Comparison of ENCODE assay signal across 9 cellular contexts in genomic region chr9:127121628-127122175, GRCh38. TPM values are rescaled to one million over a fixed set of nuclear protein-coding genes. Genes with fewer than 3 reads are reported as not detected.
DNase-seq lines count a peak whose midpoint lies in the region; ATAC-seq, FAIRE-seq and TF ChIP-seq lines count a peak whose summit lies in the region.
"Had no signal": no experiment of that assay in that cellular context is flagged by ENCODE, and none has a peak within 500 bp of the region (broad histone marks: within the 10 kb centered on the region; RNA-seq: fewer than 3 reads in every experiment).

No MANE protein-coding gene starts in this region.

- TF ChIP-seq CTCF in HFF-Myc (IDR thresholded peaks at IDR 0.05; ENCODE audit: low read depth, low read length, missing control alignments), result no peak
- TF ChIP-seq CTCF in chondrocyte (IDR thresholded peaks at IDR 0.05), result no peak
- no peak for TF ChIP-seq CTCF in kidney epithelial cell (IDR thresholded peaks at IDR 0.05; ENCODE audit: insufficient read depth, low read length, poor library complexity, severe bottlenecking)

- no peaks in the 10 kb centered on the region for H3K36me3 ChIP-seq in kidney epithelial cell (ENCODE audit: control insufficient read depth, insufficient read depth, low read length)
- H3K36me3 ChIP-seq in stomach smooth muscle (ENCODE audit: control insufficient read depth in 2 of 2, insufficient read depth in 2 of 2, low read length in 2 of 2), result peaks cover 6 to 8% of the 10 kb centered on the region in 2 donors
- H3K36me3 ChIP-seq in CD8-positive, alpha-beta memory T cell (ENCODE audit: insufficient read depth, low read length), result no peaks in the 10 kb centered on the region
- peaks cover 0 to 2% of the 10 kb centered on the region in 2 donors for H3K36me3 ChIP-seq in small intestine (ENCODE audit: control insufficient read depth in 2 of 2, insufficient read depth in 2 of 2, low read length in 2 of 2)

- CTCF ChIA-PET in CD8-positive, alpha-beta memory T cell (lab: Charles Lee), result no interaction called here

- H3K9ac ChIP-seq in stomach smooth muscle (ENCODE audit: low read length in 2 of 2), result peak overlapping the region; percentile 92 to 93

- ATAC-seq in GM21786 (IDR thresholded peaks at IDR 0.05; ENCODE audit: unreplicated experiment), result no peak

- H3K4me1 Mint-ChIP-seq in chondrocyte (ENCODE audit: low read depth), result peaks cover 43% of the 10 kb centered on the region
- H3K4me1 Mint-ChIP-seq in CD8-positive, alpha-beta memory T cell, result peaks cover 6 to 20% (median 6%) of the 10 kb centered on the region in 3 donors

- peak overlapping the region; percentile 74 for H3K4me3 ChIP-seq in HFF-Myc (replicated peaks; ENCODE audit: low read depth, low read length)
- peak overlapping the region; percentile 51 for H3K4me3 ChIP-seq in kidney epithelial cell (ENCODE audit: low read depth, low read length)
- H3K4me3 ChIP-seq in stomach smooth muscle (ENCODE audit: low read length in 2 of 2), result peak overlapping the region; percentile 76 to 93
- no peak overlapping the region for H3K4me3 ChIP-seq in CD8-positive, alpha-beta memory T cell (ENCODE audit: low read length)
- peak overlapping the region in 1 of 2 donors; percentile 6 for H3K4me3 ChIP-seq in small intestine (ENCODE audit: low read depth in 1 of 2, low read length in 2 of 2)

- FAIRE-seq in small intestine (lab: Jason Lieb, UNC), result no peak

- no peaks in the 10 kb centered on the region for H3K9me3 Mint-ChIP-seq in chondrocyte (ENCODE audit: low read depth)
- no peaks in the 10 kb centered on the region for H3K9me3 Mint-ChIP-seq in CD8-positive, alpha-beta memory T cell

- H3K27ac ChIP-seq in stomach smooth muscle (ENCODE audit: low read length) (peak overlapping the region; percentile 97), small intestine (ENCODE audit: low read depth in 1 of 2, low read length in 1 of 2) (peak overlapping the region in 1 of 2 donors; percentile 85)
- no peak overlapping the region for H3K27ac ChIP-seq in CD8-positive, alpha-beta memory T cell (ENCODE audit: low read depth, low read length)
- H3K27ac ChIP-seq: epithelial cell of prostate had no signal

- H3K9me3 ChIP-seq in stomach smooth muscle (ENCODE audit: control insufficient read depth in 2 of 2, low read length in 2 of 2) (no peaks in the 10 kb centered on the region), small intestine (ENCODE audit: control insufficient read depth, low read depth) (no peaks in the 10 kb centered on the region)
- H3K9me3 ChIP-seq in CD8-positive, alpha-beta memory T cell (ENCODE audit: low read length), result no peaks in the 10 kb centered on the region

- H3K4me1 ChIP-seq in stomach smooth muscle (ENCODE audit: control insufficient read depth, insufficient read depth, low read length) (peaks cover 73% of the 10 kb centered on the region), small intestine (ENCODE audit: control insufficient read depth in 2 of 2, insufficient read depth in 1 of 2, low read depth in 1 of 2, low read length in 1 of 2) (peaks cover 0 to 3% of the 10 kb centered on the region in 2 donors)
- no peaks in the 10 kb centered on the region for H3K4me1 ChIP-seq in CD8-positive, alpha-beta memory T cell (ENCODE audit: insufficient read depth, low read length)

- H3K36me3 Mint-ChIP-seq in chondrocyte (ENCODE audit: low read depth), result no peaks in the 10 kb centered on the region
- H3K36me3 Mint-ChIP-seq in CD8-positive, alpha-beta memory T cell, result peaks cover 0 to 7% (median 1%) of the 10 kb centered on the region in 3 donors

- H3K4me3 Mint-ChIP-seq in chondrocyte (ENCODE audit: unreplicated experiment), result peak overlapping the region; percentile 88
- no peak overlapping the region for H3K4me3 Mint-ChIP-seq in CD8-positive, alpha-beta memory T cell

- 52 to 80% (median 73%) methylated on average over 20 of the region's 20 CpGs for WGBS in small intestine, 3 donors

- DNase-seq in HFF-Myc (ENCODE audit: extremely low read depth, low read depth) (no peak), chondrocyte (ENCODE audit: low spot score) (no peak), kidney epithelial cell (ENCODE audit: low read depth) (no peak), mucosa of gallbladder (ENCODE audit: low spot score) (no peak), small intestine (no peak)
- no peak for DNase-seq in CD8-positive, alpha-beta memory T cell

- peak overlapping the region; percentile 92 for H3K27ac Mint-ChIP-seq in chondrocyte (ENCODE audit: unreplicated experiment)
- no peak overlapping the region for H3K27ac Mint-ChIP-seq in CD8-positive, alpha-beta memory T cell

- H3K27me3 ChIP-seq in kidney epithelial cell (ENCODE audit: control insufficient read depth, insufficient read depth, low read length) (no peaks in the 10 kb centered on the region), stomach smooth muscle (ENCODE audit: control insufficient read depth in 1 of 2, insufficient read depth in 2 of 2, low read length in 2 of 2) (no peaks in the 10 kb centered on the region), small intestine (ENCODE audit: control insufficient read depth in 2 of 2, insufficient read depth in 2 of 2, low read length in 2 of 2) (no peaks in the 10 kb centered on the region)
- peaks cover 9% of the 10 kb centered on the region for H3K27me3 ChIP-seq in CD8-positive, alpha-beta memory T cell (ENCODE audit: insufficient read depth, low read length, poor library complexity, severe bottlenecking)

- H3K27me3 Mint-ChIP-seq in chondrocyte (ENCODE audit: low read depth), result no peaks in the 10 kb centered on the region
- H3K27me3 Mint-ChIP-seq in CD8-positive, alpha-beta memory T cell, result peaks cover 23 to 38% of the 10 kb centered on the region in 2 donors

- POLR2A ChIA-PET in CD8-positive, alpha-beta memory T cell (lab: Charles Lee), result no interaction called here

RNA-seq across cellular contexts. Expression of gene ANGPTL2, which starts 0.7 kb away (rescaled TPM):
- total RNA-seq in chondrocyte, result 26.7 to 39.7 TPM (median 39.0 TPM) in 3 replicates
- total RNA-seq in kidney epithelial cell, result 4.9 TPM in 2 replicates
- total RNA-seq in CD8-positive, alpha-beta memory T cell, result not detected
- not detected for polyA plus RNA-seq in CD8-positive, alpha-beta memory T cell
- total RNA-seq in mucosa of gallbladder, result 55.2 TPM
- 10 to 100 TPM in 1 of 3 donors, 1 to 10 TPM in 1, under 1 TPM in 1; 0.45 to 16.5 (median 3.0) TPM for polyA plus RNA-seq in small intestine
